Comparison of ENCODE assay signal across 8 cellular contexts in genomic region chr2:160970052-160970846, GRCh38.
DNase-seq lines count a peak whose midpoint lies in the region; ATAC-seq and TF ChIP-seq lines count a peak whose summit lies in the region.

No MANE protein-coding gene starts in this region.

- no peak for TF ChIP-seq POLR2A in thyroid gland (IDR thresholded peaks at IDR 0.05)

- POLR2A ChIA-PET in A673 (lab: Charles Lee; ENCODE audit: low non-redundant PET) = interaction anchor here (0.8 kb wide), 1 partner anchor 558 kb away, joined by 3 read pairs; no protein-coding TSS in a partner anchor

- peak; percentile 83 for TF ChIP-seq CTCF in A673 (conservative IDR thresholded peaks at IDR 0.05; ENCODE audit: low read depth, low read length)
- peak; percentile 39 for TF ChIP-seq CTCF in GM12873 (IDR thresholded peaks at IDR 0.05; ENCODE audit: insufficient read depth, low read depth, low read length, missing control alignments)
- TF ChIP-seq CTCF in mammary epithelial cell (conservative IDR thresholded peaks at IDR 0.05 in 1 of 2, IDR thresholded peaks at IDR 0.05 in 1 of 2; ENCODE audit: extremely low read depth in 1 of 2, insufficient read depth in 1 of 2, low read depth in 1 of 2, low read length in 2 of 2) = peak; percentile 73 to 78
- TF ChIP-seq CTCF in thyroid gland (IDR thresholded peaks at IDR 0.05) = peak; percentile 41 to 94 (median 77)

- H4K20me1 ChIP-seq in mammary epithelial cell (ENCODE audit: insufficient read depth, low read length) = no peaks in the 10 kb centered on the region

- dilution Hi-C loops in mammary epithelial cell (cut with HindIII; ENCODE audit: low sequenced_read_pairs) = no loop called here

- no peak overlapping the region for H3K27ac ChIP-seq in A673 (ENCODE audit: low read depth, low read length, poor library complexity, severe bottlenecking)
- peak overlapping the region; percentile 26 for H3K27ac ChIP-seq in mammary epithelial cell (ENCODE audit: insufficient read depth, low read depth, low read length)
- H3K27ac ChIP-seq in thyroid gland = peak overlapping the region; percentile 76 to 85 (median 80)

- ATAC-seq in HG03039 (IDR thresholded peaks at IDR 0.05; ENCODE audit: unreplicated experiment) = no peak
- ATAC-seq in HG03469 (IDR thresholded peaks at IDR 0.05; ENCODE audit: unreplicated experiment) = no peak

- in situ Hi-C loops in mammary epithelial cell (cut with MboI; ENCODE audit: low sequenced_read_pairs in 2 of 2) = loop anchor here in 1 of 2 donors (10.0 kb wide), 1 partner anchor 645 kb away; no protein-coding TSS in a partner anchor

- H3K4me1 ChIP-seq in A673 (ENCODE audit: insufficient read depth, low read length, poor library complexity, severe bottlenecking) (peaks cover 3% of the 10 kb centered on the region), mammary epithelial cell (ENCODE audit: insufficient read depth, low read length) (peaks cover 11% of the 10 kb centered on the region), thyroid gland (peaks cover 0 to 10% of the 10 kb centered on the region in 2 donors)

- H3K9me3 ChIP-seq in A673 (ENCODE audit: low read depth, low read length, poor library complexity, severe bottlenecking) (no peaks in the 10 kb centered on the region), mammary epithelial cell (replicated peaks; ENCODE audit: insufficient read depth, low read length) (no peaks in the 10 kb centered on the region), thyroid gland (no peaks in the 10 kb centered on the region)

- H2AFZ ChIP-seq in mammary epithelial cell (ENCODE audit: low read depth, low read length) = peak overlapping the region; percentile 75

- 3% methylated on average over 2 of the region's 3 CpGs for WGBS in mammary epithelial cell (ENCODE audit: low coverage, missing lambda C conversion rate)
- WGBS in thyroid gland, 2 donors = 5 to 8% methylated on average over 3 of the region's 3 CpGs

- H3K27me3 ChIP-seq in A673 (replicated peaks; ENCODE audit: insufficient read depth, low read depth, low read length, poor library complexity) = no peaks in the 10 kb centered on the region
- no peaks in the 10 kb centered on the region for H3K27me3 ChIP-seq in mammary epithelial cell (ENCODE audit: insufficient read depth, low read length)
- H3K27me3 ChIP-seq in thyroid gland = no peaks in the 10 kb centered on the region

- H3K79me2 ChIP-seq in mammary epithelial cell (ENCODE audit: insufficient read depth, low read length) = no peaks in the 10 kb centered on the region

- BruUV-seq in A673 (replicated peaks; lab: Mats Ljungman, UMichigan) (no TSS peak), mammary epithelial cell (replicated peaks; lab: Mats Ljungman, UMichigan) (no TSS peak)

- intact Hi-C loops in A673 (cut with micrococcal nuclease; ENCODE audit: unreplicated experiment) (loop anchor here (1.0 to 10.0 kb wide), 4 partner anchors 541 to 860 kb away; no protein-coding TSS in a partner anchor), mammary epithelial cell (cut with micrococcal nuclease) (loop anchor here (1.0 to 5.0 kb wide), 10 partner anchors 24 to 765 kb away; partner anchors contain the start of gene RBMS1), thyroid gland (cut with DNase I) (loop anchor here (10.0 kb wide), 1 partner anchor 865 kb away; no protein-coding TSS in a partner anchor)

- DNase-seq in A673 (ENCODE audit: low spot score) (peak; percentile 84), NCI-H345 (lab: John Stamatoyannopoulos, UW) (peak; percentile 30), mammary epithelial cell (peak; percentile 39), kidney glomerular epithelial cell (lab: John Stamatoyannopoulos, UW) (peak; percentile 93), thyroid gland (peak; percentile 49 to 56)

- H3K36me3 ChIP-seq in A673 (ENCODE audit: insufficient read depth, low read length, poor library complexity, severe bottlenecking) (no peaks in the 10 kb centered on the region), mammary epithelial cell (ENCODE audit: insufficient read depth, low read length) (no peaks in the 10 kb centered on the region), thyroid gland (no peaks in the 10 kb centered on the region)

- H3K4me3 ChIP-seq in A673 (ENCODE audit: low read depth, low read length, poor library complexity, severe bottlenecking) (no peak overlapping the region), mammary epithelial cell (replicated peaks in 1 of 3; ENCODE audit: insufficient read depth in 1 of 3, low read depth in 2 of 3, low read length in 3 of 3) (no peak overlapping the region), thyroid gland (replicated peaks in 1 of 3) (no peak overlapping the region)

- CTCF ChIA-PET in A673 (lab: Charles Lee) (interaction anchor here (0.5 to 1.6 kb wide), 9 partner anchors 24 to 860 kb away, joined by 3 to 9 read pairs (median 3); no protein-coding TSS in a partner anchor), mammary epithelial cell (lab: Charles Lee; ENCODE audit: low non-redundant PET) (interaction anchor here (0.5 to 0.8 kb wide), 10 partner anchors 25 to 941 kb away, joined by 3 to 7 read pairs (median 4); no protein-coding TSS in a partner anchor)

- peak overlapping the region; percentile 16 for H3K9ac ChIP-seq in mammary epithelial cell (ENCODE audit: insufficient read depth, low read length)

- peak overlapping the region; percentile 41 for H3K4me2 ChIP-seq in mammary epithelial cell (ENCODE audit: insufficient read depth, low read depth, low read length)

Comparison
In these comparisons a context has a peak if more than half of its experiments do, and no peak if none do; other contexts are left out.
1. DNase-seq: peak in every context shown above with its lines; median percentile 93 in kidney glomerular epithelial cell; 84 in A673; 52 in thyroid gland; 39 in mammary epithelial cell; 30 in NCI-H345.